Comparison of ENCODE assay signal across 8 cellular contexts in genomic region chr3:142993958-142994442, GRCh38. TPM values are rescaled to one million over a fixed set of nuclear protein-coding genes. Genes with fewer than 3 reads are reported as not detected.
DNase-seq lines count a peak whose midpoint lies in the region; ATAC-seq, FAIRE-seq and TF ChIP-seq lines count a peak whose summit lies in the region.

No MANE protein-coding gene starts in this region.

- POLR2A ChIA-PET in MCF 10A (lab: Yijun Ruan, JAX), result interaction anchor here (0.8 to 2.0 kb wide), 2 partner anchors 166 to 413 kb away, joined by 3 to 8 read pairs; no protein-coding TSS in a partner anchor

- no TSS peak for BruUV-seq in MCF 10A (replicated peaks; lab: Mats Ljungman, UMichigan)

- intact Hi-C loops in MCF 10A (cut with micrococcal nuclease), result loop anchor here (1.0 to 10.0 kb wide), 4 partner anchors 166 to 408 kb away; partner anchors contain the start of gene TRPC1

- ATAC-seq in HG02938 (IDR thresholded peaks at IDR 0.05; ENCODE audit: unreplicated experiment) (peak; percentile 91), GM19395 (IDR thresholded peaks at IDR 0.05; ENCODE audit: unreplicated experiment) (no peak)

- H3K36me3 Mint-ChIP-seq in MCF 10A (ENCODE audit: insufficient read depth, unreplicated experiment), result no peaks in the 10 kb centered on the region

- TF ChIP-seq CTCF in GM12864 (IDR thresholded peaks at IDR 0.05; ENCODE audit: low read depth, low read length, missing control alignments), result peak; percentile 57
- TF ChIP-seq CTCF in MCF 10A (IDR thresholded peaks at IDR 0.05; ENCODE audit: unreplicated experiment), result peak; percentile 65

- no peak overlapping the region for H3K4me3 ChIP-seq in GM12864 (ENCODE audit: low read depth, low read length)

- no peak overlapping the region for H3K27ac Mint-ChIP-seq in MCF 10A (ENCODE audit: low read depth, unreplicated experiment)

- DNase-seq in GM12864 (ENCODE audit: low read depth) (no peak), NCI-H2081 (lab: John Stamatoyannopoulos, UW) (peak; percentile 79 to 81), MCF 10A (ENCODE audit: unreplicated experiment) (peak; percentile 85), kidney glomerular epithelial cell (lab: John Stamatoyannopoulos, UW) (peak; percentile 46)
- peak; percentile 41 to 53 for DNase-seq in stimulated activated CD4-positive, alpha-beta T cell treated with anti-CD3 and anti-CD28 coated beads, Interleukin-4, amount 100 ng/mL, for 4 hours

- no peaks in the 10 kb centered on the region for H3K27me3 Mint-ChIP-seq in MCF 10A (ENCODE audit: insufficient read depth, unreplicated experiment)

- CTCF ChIA-PET in MCF 10A (lab: Yijun Ruan, JAX), result interaction anchor here (0.6 to 14.5 kb wide), 21 partner anchors 9 to 1415 kb away, joined by 3 to 212 read pairs (median 4); no protein-coding TSS in a partner anchor

- no peaks in the 10 kb centered on the region for H3K9me3 Mint-ChIP-seq in MCF 10A (ENCODE audit: unreplicated experiment)

- peak; percentile 84 for FAIRE-seq in TTC549 (lab: Jason Lieb, UNC)

- H3K4me3 Mint-ChIP-seq in MCF 10A (ENCODE audit: unreplicated experiment), result no peak overlapping the region

- no peaks in the 10 kb centered on the region for H3K4me1 Mint-ChIP-seq in MCF 10A (ENCODE audit: insufficient read depth, unreplicated experiment)

RNA-seq across cellular contexts. Expression of gene U2SURP, which starts 7.4 kb away (rescaled TPM):
- 131 and 146 TPM in 2 replicates for total RNA-seq in MCF 10A (2022)

RNA-seq across cellular contexts. Expression of gene PAQR9, which starts 30.5 kb away (rescaled TPM):
- not detected in 2 replicates for total RNA-seq in MCF 10A (2022)
